In genomic region chr12:88944403-88944802, GRCh38 we compare ENCODE assay signal across 18 cellular contexts.
A peak's percentile ranks its signal among the peaks of the same experiment; 100 is the strongest.
DNase-seq lines count a peak whose midpoint lies in the region; ATAC-seq, FAIRE-seq and TF ChIP-seq lines count a peak whose summit lies in the region.
"Had no signal": no experiment of that assay in that cellular context is flagged by ENCODE, and none has a peak within 500 bp of the region (broad histone marks: within the 10 kb centered on the region; RNA-seq: fewer than 3 reads in every experiment).

No MANE protein-coding gene starts in this region.

- no peak for TF ChIP-seq POLR2A in A549 (IDR thresholded peaks at IDR 0.05; ENCODE audit: low read length)

- no peak for TF ChIP-seq CTCF in A549 (IDR thresholded peaks at IDR 0.05)
- no peak for TF ChIP-seq CTCF in fibroblast of mammary gland (conservative IDR thresholded peaks at IDR 0.05; ENCODE audit: control insufficient read depth, insufficient read depth, low read depth, low read length)
- TF ChIP-seq CTCF in GM20000 (IDR thresholded peaks at IDR 0.05; ENCODE audit: extremely low read depth, missing control alignments) = no peak

- no peaks in the 10 kb centered on the region for H4K20me1 ChIP-seq in GM23248 (ENCODE audit: insufficient read depth)

- peaks cover 21% of the 10 kb centered on the region for H3F3A ChIP-seq in GM23248 (ENCODE audit: insufficient read depth)

- no peaks in the 10 kb centered on the region for H3K9me2 ChIP-seq in GM23248 (ENCODE audit: insufficient read depth)

- H3K27ac ChIP-seq in A549 (peak overlapping the region; percentile 55 to 73), GM23248 (no peak overlapping the region)
- H3K27ac ChIP-seq: lower lobe of right lung had no signal

- no peak for TF ChIP-seq RAD21 in A549 (conservative IDR thresholded peaks at IDR 0.05 in 1 of 2, IDR thresholded peaks at IDR 0.05 in 1 of 2)

- CTCF ChIA-PET in A549 (lab: Yijun Ruan, JAX) = no interaction called here

- no peak overlapping the region for H3K4me3 ChIP-seq in A549
- H3K4me3 ChIP-seq in GM23248 = no peak overlapping the region
- H3K4me3 ChIP-seq in fibroblast of mammary gland (ENCODE audit: control insufficient read depth, low read depth, low read length) = no peak overlapping the region
- H3K4me3 ChIP-seq: lower lobe of right lung, stomach had no signal

- 6% methylated on average over 3 of the region's 3 CpGs for WGBS in A549 (ENCODE audit: missing lambda C conversion rate)
- 48% methylated on average over 3 of the region's 3 CpGs for WGBS in GM23248 (ENCODE audit: low coverage in 1 of 2, low lambda C conversion rate in 2 of 2, missing lambda C conversion rate in 2 of 2), 2 experiments

- FAIRE-seq in A549 (lab: Jason Lieb, UNC) = peak; percentile 92
- FAIRE-seq: GM19239 had no signal

- TF ChIP-seq EP300 in A549 (IDR thresholded peaks at IDR 0.05) = no peak

- peaks cover 21% of the 10 kb centered on the region for H3K4me1 ChIP-seq in A549
- peaks cover 31% of the 10 kb centered on the region for H3K4me1 ChIP-seq in GM23248 (ENCODE audit: insufficient read depth)

- in situ Hi-C loops in GM23248 (cut with MboI) = no loop called here

- DNase-seq in A549 (ENCODE audit: low read depth in 1 of 2, low spot score in 1 of 2) = peak; percentile 10 to 72
- DNase-seq in GM23248 = peak; percentile 68
- DNase-seq in OCI-M1 (lab: John Stamatoyannopoulos, UW) = peak; percentile 77
- DNase-seq in fibroblast of mammary gland (ENCODE audit: low read depth) = peak; percentile 67
- no peak for DNase-seq in hippocampal formation (lab: John Stamatoyannopoulos, UW)
- no peak for DNase-seq in GM20000 (ENCODE audit: low spot score)
- no peak for DNase-seq in Right ventricle myocardium inferior (ENCODE audit: missing footprints)
- DNase-seq: activated T-cell treated with anti-CD3 and anti-CD28 coated beads, Interleukin-2, amount 50 U/mL, for 48 hours; AML-193; foreskin melanocyte; lower lobe of right lung; NCI-H2081; posterior cingulate gyrus; SIG-M5; stimulated activated CD4-positive, alpha-beta T cell treated with anti-CD3 and anti-CD28 coated beads, Interleukin-2, amount 100 ng/mL, for 48 hours had no signal

- H3K36me3 ChIP-seq in GM23248 (ENCODE audit: low read depth) = no peaks in the 10 kb centered on the region
- H3K36me3 ChIP-seq: lower lobe of right lung, stomach had no signal

- ATAC-seq in A549 = peak in 1 of 2 experiments; percentile 77; a peak in 3 of 6 replicates
- no peak for ATAC-seq in GM19452 (IDR thresholded peaks at IDR 0.05; ENCODE audit: unreplicated experiment)
- ATAC-seq in Right ventricle myocardium inferior = no peak
- ATAC-seq: lower lobe of right lung had no signal

- H3K9me3 ChIP-seq in A549 (no peaks in the 10 kb centered on the region), GM23248 (ENCODE audit: low read depth) (no peaks in the 10 kb centered on the region)
- H3K9me3 ChIP-seq: lower lobe of right lung, stomach had no signal

- no peaks in the 10 kb centered on the region for H3K27me3 ChIP-seq in GM23248 (replicated peaks; ENCODE audit: insufficient read depth)
- H3K27me3 ChIP-seq: stomach had no signal

- no peak overlapping the region for H2AFZ ChIP-seq in GM23248

- intact Hi-C loops in Right ventricle myocardium inferior (cut with DNase I) = no loop called here

- H3K4me2 ChIP-seq in A549 (peak overlapping the region; percentile 15), GM23248 (ENCODE audit: unreplicated experiment) (peak overlapping the region; percentile 26)

- no peak overlapping the region for H3K9ac ChIP-seq in GM23248

- POLR2A ChIA-PET in A549 (lab: Yijun Ruan, JAX) = no interaction called here

- no peaks in the 10 kb centered on the region for H3K79me2 ChIP-seq in GM23248 (ENCODE audit: insufficient read depth)

TF ChIP-seq in A549, 52 proteins besides CTCF, POLR2A, EP300 and RAD21 (continues in another document):
- TF ChIP-seq CBX8 (IDR thresholded peaks at IDR 0.05) (no peak), RARB (CRISPR knock-in tag; IDR thresholded peaks at IDR 0.05) (no peak), MAZ (IDR thresholded peaks at IDR 0.05; ENCODE audit: borderline replicate concordance, low read depth, low read length) (no peak), TP53 (CRISPR knock-in tag; IDR thresholded peaks at IDR 0.05) (no peak), HOXB5 (CRISPR knock-in tag; IDR thresholded peaks at IDR 0.05) (0 out of 2 replicates have a peak, but pooled peaks have one; percentile 29), ZSCAN20 (CRISPR knock-in tag; IDR thresholded peaks at IDR 0.05) (no peak), EHMT2 (IDR thresholded peaks at IDR 0.05; ENCODE audit: low read depth) (no peak), KDM5A (IDR thresholded peaks at IDR 0.05) (no peak), CEBPB (IDR thresholded peaks at IDR 0.05) (no peak), RNF2 (IDR thresholded peaks at IDR 0.05; ENCODE audit: borderline replicate concordance, low read depth) (no peak), BCL3 (IDR thresholded peaks at IDR 0.05) (no peak), FOXS1 (CRISPR knock-in tag; IDR thresholded peaks at IDR 0.05) (no peak), HDAC2 (IDR thresholded peaks at IDR 0.05) (no peak), HEYL (CRISPR knock-in tag; IDR thresholded peaks at IDR 0.05) (no peak), NR3C1 (IDR thresholded peaks at IDR 0.05) (no peak), ZNF302 (CRISPR knock-in tag; IDR thresholded peaks at IDR 0.05) (peak; percentile 53; the same call in 1 of the 2 replicates), HOXB13 (CRISPR knock-in tag; IDR thresholded peaks at IDR 0.05; ENCODE audit: low read depth) (no peak), ZC3H11A (IDR thresholded peaks at IDR 0.05) (no peak), MAFK (IDR thresholded peaks at IDR 0.05; ENCODE audit: partially characterized antibody) (peak; percentile 56), PBX3 (IDR thresholded peaks at IDR 0.05) (no peak), HES2 (IDR thresholded peaks at IDR 0.05) (no peak), CHD4 (IDR thresholded peaks at IDR 0.05; ENCODE audit: borderline replicate concordance) (no peak), JUN (IDR thresholded peaks at IDR 0.05) (no peak), ESRRA (IDR thresholded peaks at IDR 0.05; ENCODE audit: borderline replicate concordance, low read length) (no peak)
- TF ChIP-seq, protein P1, sequence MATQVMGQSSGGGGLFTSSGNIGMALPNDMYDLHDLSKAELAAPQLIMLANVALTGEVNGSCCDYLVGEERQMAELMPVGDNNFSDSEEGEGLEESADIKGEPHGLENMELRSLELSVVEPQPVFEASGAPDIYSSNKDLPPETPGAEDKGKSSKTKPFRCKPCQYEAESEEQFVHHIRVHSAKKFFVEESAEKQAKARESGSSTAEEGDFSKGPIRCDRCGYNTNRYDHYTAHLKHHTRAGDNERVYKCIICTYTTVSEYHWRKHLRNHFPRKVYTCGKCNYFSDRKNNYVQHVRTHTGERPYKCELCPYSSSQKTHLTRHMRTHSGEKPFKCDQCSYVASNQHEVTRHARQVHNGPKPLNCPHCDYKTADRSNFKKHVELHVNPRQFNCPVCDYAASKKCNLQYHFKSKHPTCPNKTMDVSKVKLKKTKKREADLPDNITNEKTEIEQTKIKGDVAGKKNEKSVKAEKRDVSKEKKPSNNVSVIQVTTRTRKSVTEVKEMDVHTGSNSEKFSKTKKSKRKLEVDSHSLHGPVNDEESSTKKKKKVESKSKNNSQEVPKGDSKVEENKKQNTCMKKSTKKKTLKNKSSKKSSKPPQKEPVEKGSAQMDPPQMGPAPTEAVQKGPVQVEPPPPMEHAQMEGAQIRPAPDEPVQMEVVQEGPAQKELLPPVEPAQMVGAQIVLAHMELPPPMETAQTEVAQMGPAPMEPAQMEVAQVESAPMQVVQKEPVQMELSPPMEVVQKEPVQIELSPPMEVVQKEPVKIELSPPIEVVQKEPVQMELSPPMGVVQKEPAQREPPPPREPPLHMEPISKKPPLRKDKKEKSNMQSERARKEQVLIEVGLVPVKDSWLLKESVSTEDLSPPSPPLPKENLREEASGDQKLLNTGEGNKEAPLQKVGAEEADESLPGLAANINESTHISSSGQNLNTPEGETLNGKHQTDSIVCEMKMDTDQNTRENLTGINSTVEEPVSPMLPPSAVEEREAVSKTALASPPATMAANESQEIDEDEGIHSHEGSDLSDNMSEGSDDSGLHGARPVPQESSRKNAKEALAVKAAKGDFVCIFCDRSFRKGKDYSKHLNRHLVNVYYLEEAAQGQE (IDR thresholded peaks at IDR 0.05) = no peak
- TF ChIP-seq, protein P2, sequence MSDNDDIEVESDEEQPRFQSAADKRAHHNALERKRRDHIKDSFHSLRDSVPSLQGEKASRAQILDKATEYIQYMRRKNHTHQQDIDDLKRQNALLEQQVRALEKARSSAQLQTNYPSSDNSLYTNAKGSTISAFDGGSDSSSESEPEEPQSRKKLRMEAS (IDR thresholded peaks at IDR 0.05) = peak; percentile 49; the same call in 1 of the 2 replicates

Comparison
In these comparisons a context has a peak if more than half of its experiments do, and no peak if none do; other contexts are left out.
1. DNase-seq: peak in A549 (2 of 2), GM23248 (single experiment), OCI-M1 (single experiment) and fibroblast of mammary gland (single experiment); none in hippocampal formation (0 of 2), GM20000 (single experiment) and Right ventricle myocardium inferior (single experiment).